11 cellular contexts compared by ENCODE assay signal in genomic region chr16:88855736-88856121, GRCh38. TPM values are rescaled to one million over a fixed set of nuclear protein-coding genes. Genes with fewer than 3 reads are reported as not detected.
A peak's percentile ranks its signal among the peaks of the same experiment; 100 is the strongest.
DNase-seq lines count a peak whose midpoint lies in the region; ATAC-seq and TF ChIP-seq lines count a peak whose summit lies in the region.
"Had no signal": no experiment of that assay in that cellular context is flagged by ENCODE, and none has a peak within 500 bp of the region (broad histone marks: within the 10 kb centered on the region; RNA-seq: fewer than 3 reads in every experiment).

No MANE protein-coding gene starts in this region.

- H3K4me2 ChIP-seq in PC-9 (peak overlapping the region; percentile 75), osteoblast (ENCODE audit: insufficient read depth, low read length) (peak overlapping the region; percentile 86)

- H3K27me3 ChIP-seq in CD8-positive, alpha-beta T cell (ENCODE audit: insufficient read depth, low read length): no peaks in the 10 kb centered on the region
- H3K27me3 ChIP-seq in PC-9 (ENCODE audit: insufficient read depth, low read depth): no peaks in the 10 kb centered on the region
- H3K27me3 ChIP-seq in osteoblast (ENCODE audit: insufficient read depth, low read length): no peaks in the 10 kb centered on the region

- H2AFZ ChIP-seq in PC-9: no peak overlapping the region
- no peak overlapping the region for H2AFZ ChIP-seq in osteoblast (ENCODE audit: low read length)

- no peaks in the 10 kb centered on the region for H3F3A ChIP-seq in PC-9 (ENCODE audit: insufficient read depth, low read depth)

- no peak for DNase-seq in CD8-positive, alpha-beta T cell
- no peak for DNase-seq in PC-9
- DNase-seq in epithelial cell of esophagus (ENCODE audit: low read depth): no peak
- no peak for DNase-seq in osteoblast (ENCODE audit: insufficient read length, low spot score, missing footprints)
- DNase-seq in NCI-H446 treated with DMSO at 0.1 percent for 48 hours (lab: John Stamatoyannopoulos, UW): no peak
- DNase-seq in iPS-NIHi11 (ENCODE audit: low spot score): no peak
- DNase-seq: activated CD4-positive, CD25-positive, alpha-beta regulatory T cell had no signal

- TF ChIP-seq CTCF in CD8-positive, alpha-beta T cell (IDR thresholded peaks at IDR 0.05): no peak
- TF ChIP-seq CTCF in PC-9 (conservative IDR thresholded peaks at IDR 0.05) (no peak), epithelial cell of esophagus (IDR thresholded peaks at IDR 0.05; ENCODE audit: insufficient read depth, low read depth, low read length, missing control alignments) (no peak), osteoblast (IDR thresholded peaks at IDR 0.05; ENCODE audit: extremely low read depth, low read depth, low read length) (no peak)

- H3K9me3 ChIP-seq in CD8-positive, alpha-beta T cell (ENCODE audit: low read length): no peaks in the 10 kb centered on the region
- no peaks in the 10 kb centered on the region for H3K9me3 ChIP-seq in PC-9 (ENCODE audit: insufficient read depth, low read depth)
- no peaks in the 10 kb centered on the region for H3K9me3 ChIP-seq in osteoblast (ENCODE audit: low read depth, low read length)

- H4K20me1 ChIP-seq in PC-9 (ENCODE audit: insufficient read depth): no peaks in the 10 kb centered on the region
- peaks cover 13% of the 10 kb centered on the region for H4K20me1 ChIP-seq in osteoblast (ENCODE audit: insufficient read depth, low read length)

- no peaks in the 10 kb centered on the region for H3K9me2 ChIP-seq in PC-9 (ENCODE audit: insufficient read depth)

- H3K79me2 ChIP-seq in PC-9 (ENCODE audit: low read depth): 0 out of 2 replicates have a peak, but pooled peaks cover 7% of the 10 kb centered on the region
- peaks cover 25% of the 10 kb centered on the region for H3K79me2 ChIP-seq in osteoblast (ENCODE audit: insufficient read depth, low read length)

- ATAC-seq in CD8-positive, alpha-beta T cell: no peak
- ATAC-seq in HG03565 (IDR thresholded peaks at IDR 0.05; ENCODE audit: unreplicated experiment): no peak
- ATAC-seq in HG02981 (IDR thresholded peaks at IDR 0.05; ENCODE audit: unreplicated experiment): no peak

- POLR2A ChIA-PET in CD8-positive, alpha-beta T cell (lab: Charles Lee): interaction anchor here (3.0 kb wide), 1 partner anchor 43 kb away, joined by 11 read pairs; the partner anchor contains the start of gene APRT
- POLR2A ChIA-PET in PC-9 (lab: Charles Lee; ENCODE audit: unreplicated experiment): no interaction called here

- peak overlapping the region; percentile 76 for H3K4me3 Mint-ChIP-seq in CD8-positive, alpha-beta T cell

- H3K9me3 Mint-ChIP-seq in CD8-positive, alpha-beta T cell: no peaks in the 10 kb centered on the region

- intact Hi-C loops in CD8-positive, alpha-beta T cell (cut with DNase I, micrococcal nuclease): loop anchor here (1.0 to 10.0 kb wide), 11 partner anchors 53 to 1093 kb away; partner anchors contain the start of genes CDH15 (in 1 of the 2), CDT1 (in 1 of the 2), CHMP1A (in 1 of the 2) and MVD (in 1 of the 2)
- intact Hi-C loops in PC-9 (cut with micrococcal nuclease; ENCODE audit: unreplicated experiment): loop anchor here (10.0 kb wide), 1 partner anchor 69 kb away; no protein-coding TSS in a partner anchor

- peaks cover 33% of the 10 kb centered on the region for H3K4me1 ChIP-seq in CD8-positive, alpha-beta T cell (ENCODE audit: insufficient read depth, low read length)
- peaks cover 5% of the 10 kb centered on the region for H3K4me1 ChIP-seq in PC-9 (replicated peaks; ENCODE audit: insufficient read depth)
- H3K4me1 ChIP-seq in osteoblast (ENCODE audit: insufficient read depth, low read length): peaks cover 15% of the 10 kb centered on the region

- H3K27ac ChIP-seq in CD8-positive, alpha-beta T cell (ENCODE audit: low read depth, low read length): peak overlapping the region; percentile 27
- H3K27ac ChIP-seq in PC-9 (no peak overlapping the region), osteoblast (ENCODE audit: low read depth, low read length) (no peak overlapping the region)

- peaks cover 39% of the 10 kb centered on the region for H3K4me1 Mint-ChIP-seq in CD8-positive, alpha-beta T cell (ENCODE audit: low read depth)

- TSS peak; percentile 41 for BruUV-seq in PC-9 (replicated peaks; lab: Mats Ljungman, UMichigan)

- H3K36me3 ChIP-seq in CD8-positive, alpha-beta T cell (ENCODE audit: insufficient read depth, low read length): peaks cover 22% of the 10 kb centered on the region
- H3K36me3 ChIP-seq in PC-9 (ENCODE audit: low read depth) (no peaks in the 10 kb centered on the region), osteoblast (ENCODE audit: insufficient read depth, low read length) (peaks cover 19% of the 10 kb centered on the region)

- CTCF ChIA-PET in CD8-positive, alpha-beta T cell (lab: Charles Lee): no interaction called here
- CTCF ChIA-PET in PC-9 (lab: Charles Lee): no interaction called here

- peak overlapping the region; percentile 81 for H3K27ac Mint-ChIP-seq in CD8-positive, alpha-beta T cell

- no peaks in the 10 kb centered on the region for H3K27me3 Mint-ChIP-seq in CD8-positive, alpha-beta T cell (ENCODE audit: low read depth)

- H3K4me3 ChIP-seq in CD8-positive, alpha-beta T cell (ENCODE audit: low read depth, low read length): peak overlapping the region; percentile 4
- H3K4me3 ChIP-seq in PC-9 (peak overlapping the region; percentile 51; the same call in 1 of the 2 replicates), epithelial cell of esophagus (ENCODE audit: low read length) (peak overlapping the region; percentile 57), osteoblast (ENCODE audit: insufficient read depth, low read length) (peak overlapping the region; percentile 95)

- peaks cover 36% of the 10 kb centered on the region for H3K36me3 Mint-ChIP-seq in CD8-positive, alpha-beta T cell

RNA-seq across cellular contexts. Expression of gene GALNS, which starts 1.0 kb away (rescaled TPM):
- 10 to 100 TPM; 16.0 to 20.0 TPM for total RNA-seq in CD8-positive, alpha-beta T cell
- 62.3 and 75.7 TPM in 2 replicates for total RNA-seq in PC-9 (2021)
- total RNA-seq in osteoblast: 43.6 and 48.1 TPM in 2 replicates

RNA-seq across cellular contexts. Expression of gene TRAPPC2L, which starts 1.2 kb away (rescaled TPM):
- total RNA-seq in CD8-positive, alpha-beta T cell: 10 to 100 TPM; 53.4 to 56.5 TPM
- total RNA-seq in PC-9 (2021): 82.6 and 101 TPM in 2 replicates
- total RNA-seq in osteoblast: 43.1 and 47.7 TPM in 2 replicates

RNA-seq across cellular contexts. Expression of gene PABPN1L, which starts 10.7 kb away (rescaled TPM):
- not detected for total RNA-seq in CD8-positive, alpha-beta T cell
- total RNA-seq in PC-9 (2021) (not detected in 2 replicates), osteoblast (not detected in 2 replicates)
- total RNA-seq: HT1080, subcutaneous adipose tissue had no signal

RNA-seq across cellular contexts. Expression of gene APRT, which starts 44.0 kb away (rescaled TPM):
- total RNA-seq in CD8-positive, alpha-beta T cell: 100 to 1,000 TPM; 171 to 178 TPM
- 213 and 226 TPM in 2 replicates for total RNA-seq in PC-9 (2021)
- 41.8 and 53.6 TPM in 2 replicates for total RNA-seq in osteoblast

RNA-seq across cellular contexts. Expression of gene CDT1, which starts 52.1 kb away (rescaled TPM):
- 1 to 10 TPM; 1.2 to 2.3 TPM for total RNA-seq in CD8-positive, alpha-beta T cell
- total RNA-seq in PC-9 (2021): 73.2 and 95.4 TPM in 2 replicates
- total RNA-seq in osteoblast: 2.9 TPM in 2 replicates

Comparison
In these comparisons a context has a peak if more than half of its experiments do, and no peak if none do; other contexts are left out.
1. H3K4me3 ChIP-seq: peak in every context shown above with its lines; median percentile 95 in osteoblast; 57 in epithelial cell of esophagus; 51 in PC-9; 4 in CD8-positive, alpha-beta T cell.